ENCODE assay signal across 7 cellular contexts in the genomic region with DNA sequence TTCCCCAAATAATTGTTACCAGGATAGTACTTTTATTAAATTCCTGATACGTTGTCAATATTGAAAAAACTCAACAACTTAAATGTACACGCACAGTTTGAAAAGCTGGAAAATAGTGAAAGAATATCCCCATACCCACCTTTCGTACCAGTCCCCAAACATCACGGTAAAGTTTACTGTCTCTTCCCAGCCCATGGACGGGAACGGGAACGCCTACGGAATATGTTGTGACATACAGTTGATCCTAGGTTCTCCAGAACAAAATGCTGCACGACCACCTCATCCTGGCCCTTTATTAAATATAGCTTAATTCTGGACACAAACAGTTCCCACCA. TPM values are rescaled to one million over a fixed set of nuclear protein-coding genes. Genes with fewer than 3 reads are reported as not detected.
DNase-seq lines count a peak whose midpoint lies in the region; ATAC-seq and TF ChIP-seq lines count a peak whose summit lies in the region.

No MANE protein-coding gene starts in this region.

- no peaks in the 10 kb centered on the region for H3K9me3 Mint-ChIP-seq in glutamatergic neuron (ENCODE audit: unreplicated experiment)

- H3K27ac Mint-ChIP-seq in glutamatergic neuron (ENCODE audit: unreplicated experiment): peak overlapping the region; percentile 62

- H3K4me1 Mint-ChIP-seq in glutamatergic neuron (ENCODE audit: low read depth, unreplicated experiment): no peaks in the 10 kb centered on the region

- DNase-seq in glutamatergic neuron: no peak
- no peak for DNase-seq in retinal pigment epithelial cell (ENCODE audit: low read depth)
- DNase-seq in NCI-H510A treated with DMSO at 0.1 percent for 48 hours (lab: John Stamatoyannopoulos, UW): no peak

- no peaks in the 10 kb centered on the region for H3K9me3 ChIP-seq in HEK293 (ENCODE audit: control insufficient read depth, insufficient read depth, low read depth, low read length)

- peak overlapping the region; percentile 77 for H3K4me3 ChIP-seq in HEK293 (ENCODE audit: low read depth, low read length)
- H3K4me3 ChIP-seq in retinal pigment epithelial cell (ENCODE audit: low read length): peak overlapping the region; percentile 87

- peak overlapping the region; percentile 94 for H3K4me3 Mint-ChIP-seq in glutamatergic neuron (ENCODE audit: unreplicated experiment)

- TF ChIP-seq CTCF in HEK293 (tag by site-specific recombination; IDR thresholded peaks at IDR 0.05) (no peak), glutamatergic neuron (IDR thresholded peaks at IDR 0.05; ENCODE audit: partially characterized antibody, unreplicated experiment) (no peak), retinal pigment epithelial cell (conservative IDR thresholded peaks at IDR 0.05; ENCODE audit: low read depth, low read length) (no peak)

- peak; percentile 68 for ATAC-seq in SK-N-SH treated with all-trans-retinoic acid at 6 μM for 48 hours
- no peak for ATAC-seq in GM19351 (IDR thresholded peaks at IDR 0.05; ENCODE audit: unreplicated experiment)
- ATAC-seq in GM21717 (IDR thresholded peaks at IDR 0.05; ENCODE audit: unreplicated experiment): no peak

- CTCF ChIA-PET in HEK293 (lab: Yijun Ruan, JAX): interaction anchor here (0.6 kb wide), 1 partner anchor 13 kb away, joined by 3 read pairs; no protein-coding TSS in a partner anchor

- no peaks in the 10 kb centered on the region for H3K4me1 ChIP-seq in HEK293 (ENCODE audit: control insufficient read depth, insufficient read depth, low read length)

- no peaks in the 10 kb centered on the region for H3K36me3 Mint-ChIP-seq in glutamatergic neuron (ENCODE audit: unreplicated experiment)

- H3K27me3 Mint-ChIP-seq in glutamatergic neuron (ENCODE audit: unreplicated experiment): peaks cover 1% of the 10 kb centered on the region

- POLR2A ChIA-PET in HEK293 (lab: Yijun Ruan, JAX): interaction anchor here (0.7 to 2.0 kb wide), 2 partner anchors 16 to 187 kb away, joined by 7 to 15 read pairs; partner anchors contain the start of genes COG5 and DUS4L

- H3K27ac ChIP-seq in HEK293 (ENCODE audit: extremely low read depth, low read depth, low read length): peak overlapping the region; percentile 73; the same call in 1 of the 2 replicates

- peaks cover 0 to 8% of the 10 kb centered on the region in 2 experiments; a peak in 2 of 3 replicates for H3K36me3 ChIP-seq in HEK293 (ENCODE audit: control insufficient read depth in 2 of 2, insufficient read depth in 1 of 2, low read length in 2 of 2)

TF ChIP-seq in HEK293, 187 proteins besides CTCF, POLR2A, EP300 and RAD21 (continues in another document):
- TF ChIP-seq TCF7L2 (IDR thresholded peaks at IDR 0.05; ENCODE audit: borderline replicate concordance, low read depth, low read length): no peak
- no peak for TF ChIP-seq ZNF16 (tag by site-specific recombination; IDR thresholded peaks at IDR 0.05; ENCODE audit: low read depth)
- no peak for TF ChIP-seq ZFHX2 (tag by site-specific recombination; conservative IDR thresholded peaks at IDR 0.05)
- TF ChIP-seq, protein P1, sequence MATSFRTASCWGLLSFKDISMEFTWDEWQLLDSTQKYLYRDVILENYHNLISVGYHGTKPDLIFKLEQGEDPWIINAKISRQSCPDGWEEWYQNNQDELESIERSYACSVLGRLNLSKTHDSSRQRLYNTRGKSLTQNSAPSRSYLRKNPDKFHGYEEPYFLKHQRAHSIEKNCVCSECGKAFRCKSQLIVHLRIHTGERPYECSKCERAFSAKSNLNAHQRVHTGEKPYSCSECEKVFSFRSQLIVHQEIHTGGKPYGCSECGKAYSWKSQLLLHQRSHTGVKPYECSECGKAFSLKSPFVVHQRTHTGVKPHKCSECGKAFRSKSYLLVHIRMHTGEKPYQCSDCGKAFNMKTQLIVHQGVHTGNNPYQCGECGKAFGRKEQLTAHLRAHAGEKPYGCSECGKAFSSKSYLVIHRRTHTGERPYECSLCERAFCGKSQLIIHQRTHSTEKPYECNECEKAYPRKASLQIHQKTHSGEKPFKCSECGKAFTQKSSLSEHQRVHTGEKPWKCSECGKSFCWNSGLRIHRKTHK (tag by site-specific recombination; IDR thresholded peaks at IDR 0.05): no peak
- TF ChIP-seq ZNF221 (tag by site-specific recombination; IDR thresholded peaks at IDR 0.05; ENCODE audit: borderline replicate concordance): no peak
- TF ChIP-seq ZNF561 (tag by site-specific recombination; IDR thresholded peaks at IDR 0.05; ENCODE audit: borderline replicate concordance): no peak
- no peak for TF ChIP-seq ZNF776 (tag by site-specific recombination; IDR thresholded peaks at IDR 0.05; ENCODE audit: borderline replicate concordance)
- no peak for TF ChIP-seq SALL2 (tag by site-specific recombination; IDR thresholded peaks at IDR 0.05; ENCODE audit: borderline replicate concordance)
- no peak for TF ChIP-seq ZNF239 (tag by site-specific recombination; IDR thresholded peaks at IDR 0.05)
- TF ChIP-seq ZNF747 (tag by site-specific recombination; IDR thresholded peaks at IDR 0.05): no peak
- TF ChIP-seq, protein P2, sequence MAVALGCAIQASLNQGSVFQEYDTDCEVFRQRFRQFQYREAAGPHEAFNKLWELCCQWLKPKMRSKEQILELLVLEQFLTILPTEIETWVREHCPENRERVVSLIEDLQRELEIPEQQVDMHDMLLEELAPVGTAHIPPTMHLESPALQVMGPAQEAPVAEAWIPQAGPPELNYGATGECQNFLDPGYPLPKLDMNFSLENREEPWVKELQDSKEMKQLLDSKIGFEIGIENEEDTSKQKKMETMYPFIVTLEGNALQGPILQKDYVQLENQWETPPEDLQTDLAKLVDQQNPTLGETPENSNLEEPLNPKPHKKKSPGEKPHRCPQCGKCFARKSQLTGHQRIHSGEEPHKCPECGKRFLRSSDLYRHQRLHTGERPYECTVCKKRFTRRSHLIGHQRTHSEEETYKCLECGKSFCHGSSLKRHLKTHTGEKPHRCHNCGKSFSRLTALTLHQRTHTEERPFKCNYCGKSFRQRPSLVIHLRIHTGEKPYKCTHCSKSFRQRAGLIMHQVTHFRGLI (tag by site-specific recombination; IDR thresholded peaks at IDR 0.05): no peak
- TF ChIP-seq ZFP37 (tag by site-specific recombination; IDR thresholded peaks at IDR 0.05): no peak

TF ChIP-seq in SK-N-SH treated with all-trans-retinoic acid at 6 μM for 48 hours, 23 proteins besides CTCF, POLR2A, EP300 and RAD21:
- TF ChIP-seq PATZ1 (CRISPR knock-in tag; IDR thresholded peaks at IDR 0.05; ENCODE audit: borderline replicate concordance): no peak
- TF ChIP-seq ZC3H10 (CRISPR knock-in tag; IDR thresholded peaks at IDR 0.05): no peak
- TF ChIP-seq TCF4 (CRISPR knock-in tag; IDR thresholded peaks at IDR 0.05; ENCODE audit: borderline replicate concordance): peak; percentile 15; the same call in 1 of the 2 replicates
- TF ChIP-seq ZNF70 (CRISPR knock-in tag; IDR thresholded peaks at IDR 0.05): no peak
- no peak for TF ChIP-seq ZNF8 (CRISPR knock-in tag; IDR thresholded peaks at IDR 0.05)
- no peak for TF ChIP-seq ARNTL (CRISPR knock-in tag; IDR thresholded peaks at IDR 0.05; ENCODE audit: borderline replicate concordance, low read depth)
TF ChIP-seq in SK-N-SH treated with all-trans-retinoic acid at 6 μM for 48 hours: peak in this region for 1.

RNA-seq across cellular contexts. Expression of gene BCAP29, which starts 0.5 kb away (rescaled TPM):
- 30.1 TPM for total RNA-seq in glutamatergic neuron (ENCODE audit: unreplicated experiment)

RNA-seq across cellular contexts. Expression of gene DUS4L, which starts 15.7 kb away (rescaled TPM):
- 11.5 TPM for total RNA-seq in glutamatergic neuron (ENCODE audit: unreplicated experiment)

RNA-seq across cellular contexts. Expression of gene COG5, which starts 15.8 kb away (rescaled TPM):
- 29.5 TPM for total RNA-seq in glutamatergic neuron (ENCODE audit: unreplicated experiment)
